ENCODE assay signal across 1 cellular context in the genomic region with DNA sequence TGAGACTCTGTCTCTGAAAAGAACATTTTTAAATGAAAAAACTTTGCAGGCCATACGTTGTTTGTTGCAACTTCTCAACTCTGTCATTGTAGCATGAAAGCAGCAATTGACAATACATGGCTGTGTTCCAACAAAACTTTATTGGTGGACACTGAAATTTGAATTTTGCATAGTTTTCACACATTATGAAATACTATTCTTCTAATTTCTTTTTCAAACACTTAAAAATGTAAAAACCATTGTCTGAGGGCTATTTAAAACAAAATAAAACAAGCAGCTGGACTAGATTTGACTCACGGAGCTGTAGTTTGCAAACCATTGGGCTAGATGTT.
A peak's percentile ranks its signal among the peaks of the same experiment; 100 is the strongest.
TF ChIP-seq lines count a peak whose summit lies in the region.

No MANE protein-coding gene starts in this region.

TF ChIP-seq in HepG2, 621 proteins besides CTCF, POLR2A, EP300 and RAD21 (continued from another document):
- TF ChIP-seq, protein P1, sequence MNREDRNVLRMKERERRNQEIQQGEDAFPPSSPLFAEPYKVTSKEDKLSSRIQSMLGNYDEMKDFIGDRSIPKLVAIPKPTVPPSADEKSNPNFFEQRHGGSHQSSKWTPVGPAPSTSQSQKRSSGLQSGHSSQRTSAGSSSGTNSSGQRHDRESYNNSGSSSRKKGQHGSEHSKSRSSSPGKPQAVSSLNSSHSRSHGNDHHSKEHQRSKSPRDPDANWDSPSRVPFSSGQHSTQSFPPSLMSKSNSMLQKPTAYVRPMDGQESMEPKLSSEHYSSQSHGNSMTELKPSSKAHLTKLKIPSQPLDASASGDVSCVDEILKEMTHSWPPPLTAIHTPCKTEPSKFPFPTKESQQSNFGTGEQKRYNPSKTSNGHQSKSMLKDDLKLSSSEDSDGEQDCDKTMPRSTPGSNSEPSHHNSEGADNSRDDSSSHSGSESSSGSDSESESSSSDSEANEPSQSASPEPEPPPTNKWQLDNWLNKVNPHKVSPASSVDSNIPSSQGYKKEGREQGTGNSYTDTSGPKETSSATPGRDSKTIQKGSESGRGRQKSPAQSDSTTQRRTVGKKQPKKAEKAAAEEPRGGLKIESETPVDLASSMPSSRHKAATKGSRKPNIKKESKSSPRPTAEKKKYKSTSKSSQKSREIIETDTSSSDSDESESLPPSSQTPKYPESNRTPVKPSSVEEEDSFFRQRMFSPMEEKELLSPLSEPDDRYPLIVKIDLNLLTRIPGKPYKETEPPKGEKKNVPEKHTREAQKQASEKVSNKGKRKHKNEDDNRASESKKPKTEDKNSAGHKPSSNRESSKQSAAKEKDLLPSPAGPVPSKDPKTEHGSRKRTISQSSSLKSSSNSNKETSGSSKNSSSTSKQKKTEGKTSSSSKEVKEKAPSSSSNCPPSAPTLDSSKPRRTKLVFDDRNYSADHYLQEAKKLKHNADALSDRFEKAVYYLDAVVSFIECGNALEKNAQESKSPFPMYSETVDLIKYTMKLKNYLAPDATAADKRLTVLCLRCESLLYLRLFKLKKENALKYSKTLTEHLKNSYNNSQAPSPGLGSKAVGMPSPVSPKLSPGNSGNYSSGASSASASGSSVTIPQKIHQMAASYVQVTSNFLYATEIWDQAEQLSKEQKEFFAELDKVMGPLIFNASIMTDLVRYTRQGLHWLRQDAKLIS (CRISPR knock-in tag; IDR thresholded peaks at IDR 0.05): no peak
- TF ChIP-seq ZNF83 (CRISPR knock-in tag; IDR thresholded peaks at IDR 0.05; ENCODE audit: borderline replicate concordance) (no peak), ZSCAN29 (CRISPR knock-in tag; conservative IDR thresholded peaks at IDR 0.05) (0 out of 2 replicates have a peak, but pooled peaks have one; percentile 6), NR2F6 (IDR thresholded peaks at IDR 0.05) (no peak), NR2F6 (CRISPR knock-in tag; IDR thresholded peaks at IDR 0.05) (no peak), ZNF543 (CRISPR knock-in tag; IDR thresholded peaks at IDR 0.05) (0 out of 2 replicates have a peak, but pooled peaks have one; percentile 5), MIER3 (CRISPR knock-in tag; IDR thresholded peaks at IDR 0.05; ENCODE audit: borderline replicate concordance) (no peak), HMGA1 (CRISPR knock-in tag; conservative IDR thresholded peaks at IDR 0.05) (no peak), POLR2AphosphoS5 (IDR thresholded peaks at IDR 0.05; ENCODE audit: low read depth, low read length) (no peak), RARA (CRISPR knock-in tag; IDR thresholded peaks at IDR 0.05) (no peak)
- TF ChIP-seq, protein P2, sequence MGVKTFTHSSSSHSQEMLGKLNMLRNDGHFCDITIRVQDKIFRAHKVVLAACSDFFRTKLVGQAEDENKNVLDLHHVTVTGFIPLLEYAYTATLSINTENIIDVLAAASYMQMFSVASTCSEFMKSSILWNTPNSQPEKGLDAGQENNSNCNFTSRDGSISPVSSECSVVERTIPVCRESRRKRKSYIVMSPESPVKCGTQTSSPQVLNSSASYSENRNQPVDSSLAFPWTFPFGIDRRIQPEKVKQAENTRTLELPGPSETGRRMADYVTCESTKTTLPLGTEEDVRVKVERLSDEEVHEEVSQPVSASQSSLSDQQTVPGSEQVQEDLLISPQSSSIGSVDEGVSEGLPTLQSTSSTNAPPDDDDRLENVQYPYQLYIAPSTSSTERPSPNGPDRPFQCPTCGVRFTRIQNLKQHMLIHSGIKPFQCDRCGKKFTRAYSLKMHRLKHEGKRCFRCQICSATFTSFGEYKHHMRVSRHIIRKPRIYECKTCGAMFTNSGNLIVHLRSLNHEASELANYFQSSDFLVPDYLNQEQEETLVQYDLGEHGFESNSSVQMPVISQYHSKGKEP (CRISPR knock-in tag; IDR thresholded peaks at IDR 0.05): no peak
- TF ChIP-seq, protein P3, sequence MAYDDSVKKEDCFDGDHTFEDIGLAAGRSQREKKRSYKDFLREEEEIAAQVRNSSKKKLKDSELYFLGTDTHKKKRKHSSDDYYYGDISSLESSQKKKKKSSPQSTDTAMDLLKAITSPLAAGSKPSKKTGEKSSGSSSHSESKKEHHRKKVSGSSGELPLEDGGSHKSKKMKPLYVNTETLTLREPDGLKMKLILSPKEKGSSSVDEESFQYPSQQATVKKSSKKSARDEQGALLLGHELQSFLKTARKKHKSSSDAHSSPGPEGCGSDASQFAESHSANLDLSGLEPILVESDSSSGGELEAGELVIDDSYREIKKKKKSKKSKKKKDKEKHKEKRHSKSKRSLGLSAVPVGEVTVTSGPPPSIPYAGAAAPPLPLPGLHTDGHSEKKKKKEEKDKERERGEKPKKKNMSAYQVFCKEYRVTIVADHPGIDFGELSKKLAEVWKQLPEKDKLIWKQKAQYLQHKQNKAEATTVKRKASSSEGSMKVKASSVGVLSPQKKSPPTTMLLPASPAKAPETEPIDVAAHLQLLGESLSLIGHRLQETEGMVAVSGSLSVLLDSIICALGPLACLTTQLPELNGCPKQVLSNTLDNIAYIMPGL (CRISPR knock-in tag; IDR thresholded peaks at IDR 0.05; ENCODE audit: borderline replicate concordance in 1 of 2, low read depth in 1 of 2): 0 out of 4 replicates have a peak, but pooled peaks of 1 of the 2 experiments have one; percentile 13
- TF ChIP-seq, protein P4, sequence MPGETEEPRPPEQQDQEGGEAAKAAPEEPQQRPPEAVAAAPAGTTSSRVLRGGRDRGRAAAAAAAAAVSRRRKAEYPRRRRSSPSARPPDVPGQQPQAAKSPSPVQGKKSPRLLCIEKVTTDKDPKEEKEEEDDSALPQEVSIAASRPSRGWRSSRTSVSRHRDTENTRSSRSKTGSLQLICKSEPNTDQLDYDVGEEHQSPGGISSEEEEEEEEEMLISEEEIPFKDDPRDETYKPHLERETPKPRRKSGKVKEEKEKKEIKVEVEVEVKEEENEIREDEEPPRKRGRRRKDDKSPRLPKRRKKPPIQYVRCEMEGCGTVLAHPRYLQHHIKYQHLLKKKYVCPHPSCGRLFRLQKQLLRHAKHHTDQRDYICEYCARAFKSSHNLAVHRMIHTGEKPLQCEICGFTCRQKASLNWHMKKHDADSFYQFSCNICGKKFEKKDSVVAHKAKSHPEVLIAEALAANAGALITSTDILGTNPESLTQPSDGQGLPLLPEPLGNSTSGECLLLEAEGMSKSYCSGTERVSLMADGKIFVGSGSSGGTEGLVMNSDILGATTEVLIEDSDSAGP (CRISPR knock-in tag; IDR thresholded peaks at IDR 0.05; ENCODE audit: borderline replicate concordance): no peak
TF ChIP-seq in HepG2: peak in this region for 5.
